8 cellular contexts compared by ENCODE assay signal in genomic region chr1:1434131-1434811, GRCh38. TPM values are rescaled to one million over a fixed set of nuclear protein-coding genes. Genes with fewer than 3 reads are reported as not detected.
A peak's percentile ranks its signal among the peaks of the same experiment; 100 is the strongest.
DNase-seq lines count a peak whose midpoint lies in the region; ATAC-seq and TF ChIP-seq lines count a peak whose summit lies in the region.
"Had no signal": no experiment of that assay in that cellular context is flagged by ENCODE, and none has a peak within 500 bp of the region (broad histone marks: within the 10 kb centered on the region; RNA-seq: fewer than 3 reads in every experiment).

No MANE protein-coding gene starts in this region.

- H3K27me3 ChIP-seq in tibial artery: peaks cover 0 to 33% of the 10 kb centered on the region in 2 donors

- H3K27me3 Mint-ChIP-seq in activated CD4-positive, alpha-beta T cell treated with anti-CD3 and anti-CD28 coated beads, Interleukin-2, amount 10 ng/mL, durations not matched to agents 24 days and 14 days: peaks cover 12% of the 10 kb centered on the region

- H3K4me3 ChIP-seq in tibial artery: no peak overlapping the region

- H3K9me3 Mint-ChIP-seq in activated CD4-positive, alpha-beta T cell treated with anti-CD3 and anti-CD28 coated beads, Interleukin-2, amount 10 ng/mL, durations not matched to agents 24 days and 14 days: no peaks in the 10 kb centered on the region
- H3K9me3 Mint-ChIP-seq: CD4-positive, alpha-beta memory T cell had no signal

- peak overlapping the region; percentile 78 for H3K27ac Mint-ChIP-seq in activated CD4-positive, alpha-beta T cell treated with anti-CD3 and anti-CD28 coated beads, Interleukin-2, amount 10 ng/mL, durations not matched to agents 24 days and 14 days
- H3K27ac Mint-ChIP-seq: CD4-positive, alpha-beta memory T cell had no signal

- DNase-seq in activated CD4-positive, alpha-beta T cell treated with anti-CD3 and anti-CD28 coated beads, Interleukin-2, amount 10 ng/mL, durations not matched to agents 24 days and 14 days: peak; percentile 64
- DNase-seq in activated CD4-positive, alpha-beta T cell treated with anti-CD3 and anti-CD28 coated beads, Interleukin-2, amount 50 U/mL, for 4 hours: no peak
- DNase-seq in hypothalamus (lab: John Stamatoyannopoulos, UW) (peak in 46 of 51 donors; percentile 28 to 89 (median 70)), tibial artery (peak; percentile 26 to 80), COLO829 (ENCODE audit: low spot score) (no peak)

- no peak for ATAC-seq in GM19351 (IDR thresholded peaks at IDR 0.05; ENCODE audit: unreplicated experiment)

- H3K36me3 ChIP-seq in tibial artery: peaks cover 0 to 7% (median 0%) of the 10 kb centered on the region in 3 donors

- peaks cover 8% of the 10 kb centered on the region for H3K4me1 Mint-ChIP-seq in activated CD4-positive, alpha-beta T cell treated with anti-CD3 and anti-CD28 coated beads, Interleukin-2, amount 10 ng/mL, durations not matched to agents 24 days and 14 days

- H3K36me3 Mint-ChIP-seq in activated CD4-positive, alpha-beta T cell treated with anti-CD3 and anti-CD28 coated beads, Interleukin-2, amount 10 ng/mL, durations not matched to agents 24 days and 14 days (ENCODE audit: low read depth): no peaks in the 10 kb centered on the region
- H3K36me3 Mint-ChIP-seq: CD4-positive, alpha-beta memory T cell had no signal

- intact Hi-C loops in activated CD4-positive, alpha-beta T cell treated with anti-CD3 and anti-CD28 coated beads, Interleukin-2, amount 10 ng/mL, durations not matched to agents 24 days and 14 days (cut with micrococcal nuclease): loop anchor here (5.0 kb wide), 1 partner anchor 37 kb away; the partner anchor contains the start of gene CCNL2
- intact Hi-C loops in tibial artery (cut with DNase I; ENCODE audit: low total_unique reads): no loop called here

- TF ChIP-seq CTCF in tibial artery (IDR thresholded peaks at IDR 0.05): no peak

- H3K4me3 Mint-ChIP-seq in activated CD4-positive, alpha-beta T cell treated with anti-CD3 and anti-CD28 coated beads, Interleukin-2, amount 10 ng/mL, durations not matched to agents 24 days and 14 days: peak overlapping the region; percentile 32

- H3K9me3 ChIP-seq in tibial artery: no peaks in the 10 kb centered on the region

- H3K4me1 ChIP-seq in tibial artery: peaks cover 4 to 93% (median 60%) of the 10 kb centered on the region in 4 donors

- peak overlapping the region; percentile 74 to 81 for H3K27ac ChIP-seq in tibial artery

RNA-seq across cellular contexts. Expression of gene VWA1, which starts 1.2 kb away (rescaled TPM):
- 4.9 and 5.2 TPM in 2 replicates for total RNA-seq in activated CD4-positive, alpha-beta T cell treated with anti-CD3 and anti-CD28 coated beads, Interleukin-2, amount 10 ng/mL, durations not matched to agents 24 days and 14 days
- total RNA-seq: CD4-positive, alpha-beta memory T cell had no signal

RNA-seq across cellular contexts. Expression of gene ANKRD65, which starts 13.2 kb away (rescaled TPM):
- total RNA-seq in activated CD4-positive, alpha-beta T cell treated with anti-CD3 and anti-CD28 coated beads, Interleukin-2, amount 10 ng/mL, durations not matched to agents 24 days and 14 days: not detected in 2 replicates
- total RNA-seq: CD4-positive, alpha-beta memory T cell; RPMI7951 had no signal

RNA-seq across cellular contexts. Expression of gene ATAD3C, which starts 15.2 kb away (rescaled TPM):
- total RNA-seq in activated CD4-positive, alpha-beta T cell treated with anti-CD3 and anti-CD28 coated beads, Interleukin-2, amount 10 ng/mL, durations not matched to agents 24 days and 14 days: 0.40 and 0.75 TPM in 2 replicates
- total RNA-seq: RPMI7951 had no signal

RNA-seq across cellular contexts. Expression of gene MRPL20, which starts 27.2 kb away (rescaled TPM):
- 187 and 194 TPM in 2 replicates for total RNA-seq in activated CD4-positive, alpha-beta T cell treated with anti-CD3 and anti-CD28 coated beads, Interleukin-2, amount 10 ng/mL, durations not matched to agents 24 days and 14 days

RNA-seq across cellular contexts. Expression of gene CCNL2, which starts 35.1 kb away (rescaled TPM):
- total RNA-seq in activated CD4-positive, alpha-beta T cell treated with anti-CD3 and anti-CD28 coated beads, Interleukin-2, amount 10 ng/mL, durations not matched to agents 24 days and 14 days: 144 and 146 TPM in 2 replicates

Comparison
In these comparisons a context has a peak if more than half of its experiments do, and no peak if none do; other contexts are left out.
1. DNase-seq: peak in activated CD4-positive, alpha-beta T cell treated with anti-CD3 and anti-CD28 coated beads, Interleukin-2, amount 10 ng/mL, durations not matched to agents 24 days and 14 days (single experiment), hypothalamus (46 of 51) and tibial artery (2 of 2); none in activated CD4-positive, alpha-beta T cell treated with anti-CD3 and anti-CD28 coated beads, Interleukin-2, amount 50 U/mL, for 4 hours (0 of 2) and COLO829 (single experiment).